ENCODE assay signal across 11 cellular contexts in genomic region chr4:1578301-1578781, GRCh38.
DNase-seq lines count a peak whose midpoint lies in the region; ATAC-seq and TF ChIP-seq lines count a peak whose summit lies in the region.
"Had no signal": no experiment of that assay in that cellular context is flagged by ENCODE, and none has a peak within 500 bp of the region (broad histone marks: within the 10 kb centered on the region; RNA-seq: fewer than 3 reads in every experiment).

No MANE protein-coding gene starts in this region.

- no peaks in the 10 kb centered on the region for H3K27me3 Mint-ChIP-seq in memory B cell

- intact Hi-C loops in heart left ventricle (cut with DNase I), result no loop called here
- intact Hi-C loops in cardiac septum (cut with DNase I), result no loop called here
- intact Hi-C loops in vagina (cut with DNase I), result no loop called here

- H3K4me1 ChIP-seq in heart left ventricle, result peaks cover 0 to 28% (median 10%) of the 10 kb centered on the region in 12 donors
- peaks cover 15% of the 10 kb centered on the region for H3K4me1 ChIP-seq in adipocyte (ENCODE audit: control insufficient read depth, insufficient read depth, low read length)
- peaks cover 26% of the 10 kb centered on the region for H3K4me1 ChIP-seq in vagina
- H3K4me1 ChIP-seq: testis had no signal

- DNase-seq in heart left ventricle, result peak in 3 of 5 donors; percentile 25 to 60 (median 33)
- DNase-seq in cardiac septum (ENCODE audit: low spot score), result no peak
- peak; percentile 22 for DNase-seq in adipocyte (ENCODE audit: low read depth)
- no peak for DNase-seq in memory B cell (ENCODE audit: low spot score in 2 of 2)
- no peak for DNase-seq in vagina (ENCODE audit: extremely low spot score in 2 of 2)
- DNase-seq in cortex of kidney (lab: John Stamatoyannopoulos, UW), result no peak
- DNase-seq in activated CD4-positive, CD25-positive, alpha-beta regulatory T cell treated with anti-CD3 and anti-CD28 coated beads, Interleukin-2, amount 50 U/mL, for 72 hours, result no peak
- DNase-seq: NCI-H146, OCI-M1, testis had no signal

- peak overlapping the region in 4 of 12 donors; percentile 64 to 73 (median 70) for H3K4me3 ChIP-seq in heart left ventricle
- peak overlapping the region; percentile 66 for H3K4me3 ChIP-seq in adipocyte (ENCODE audit: low read length)
- peak overlapping the region; percentile 63 to 64 for H3K4me3 ChIP-seq in vagina

- 18 to 26% (median 24%) methylated on average over 21 to 34 of the region's 34 CpGs for WGBS in heart left ventricle, 4 donors

- no peak for ATAC-seq in heart left ventricle
- ATAC-seq in memory B cell (ENCODE audit: low read depth), result no peak
- ATAC-seq in HG03095 (IDR thresholded peaks at IDR 0.05; ENCODE audit: unreplicated experiment), result no peak

- TF ChIP-seq POLR2A in heart left ventricle (IDR thresholded peaks at IDR 0.05), result no peak
- TF ChIP-seq POLR2A in vagina (IDR thresholded peaks at IDR 0.05), result no peak

- H3K4me3 Mint-ChIP-seq in memory B cell, result peak overlapping the region; percentile 81

- H3K36me3 Mint-ChIP-seq in memory B cell, result peaks cover 2% of the 10 kb centered on the region

- no peaks in the 10 kb centered on the region for H3K9me3 ChIP-seq in heart left ventricle
- no peaks in the 10 kb centered on the region for H3K9me3 ChIP-seq in adipocyte (ENCODE audit: control insufficient read depth, low read length)
- H3K9me3 ChIP-seq in vagina, result no peaks in the 10 kb centered on the region
- H3K9me3 ChIP-seq: testis had no signal

- peak overlapping the region; percentile 69 for H3K9ac ChIP-seq in adipocyte (ENCODE audit: low read length)

- H3K4me1 Mint-ChIP-seq in memory B cell, result peaks cover 9% of the 10 kb centered on the region

- H3K27me3 ChIP-seq in heart left ventricle, result peaks cover 0 to 6% (median 0%) of the 10 kb centered on the region in 9 donors
- no peaks in the 10 kb centered on the region for H3K27me3 ChIP-seq in adipocyte (replicated peaks; ENCODE audit: control insufficient read depth, insufficient read depth, low read length)
- H3K27me3 ChIP-seq in vagina, result no peaks in the 10 kb centered on the region
- H3K27me3 ChIP-seq: testis had no signal

- H3K27ac ChIP-seq in heart left ventricle (no peak overlapping the region), vagina (no peak overlapping the region)

- TF ChIP-seq CTCF in heart left ventricle (IDR thresholded peaks at IDR 0.05) (no peak), vagina (IDR thresholded peaks at IDR 0.05) (no peak)

- H3K36me3 ChIP-seq in heart left ventricle (no peaks in the 10 kb centered on the region), adipocyte (ENCODE audit: control insufficient read depth, insufficient read depth, low read length, severe bottlenecking) (no peaks in the 10 kb centered on the region), vagina (no peaks in the 10 kb centered on the region)

- H3K27ac Mint-ChIP-seq in memory B cell, result no peak overlapping the region

- H3K9me3 Mint-ChIP-seq in memory B cell, result peaks cover 3% of the 10 kb centered on the region

Comparison
In these comparisons a context has a peak if more than half of its experiments do, and no peak if none do; other contexts are left out.
1. DNase-seq: peak in heart left ventricle (3 of 5) and adipocyte (single experiment); none in cardiac septum (single experiment), memory B cell (0 of 2), vagina (0 of 2), cortex of kidney (single experiment) and activated CD4-positive, CD25-positive, alpha-beta regulatory T cell treated with anti-CD3 and anti-CD28 coated beads, Interleukin-2, amount 50 U/mL, for 72 hours (single experiment).